22 cellular contexts compared by ENCODE assay signal in the genomic region with DNA sequence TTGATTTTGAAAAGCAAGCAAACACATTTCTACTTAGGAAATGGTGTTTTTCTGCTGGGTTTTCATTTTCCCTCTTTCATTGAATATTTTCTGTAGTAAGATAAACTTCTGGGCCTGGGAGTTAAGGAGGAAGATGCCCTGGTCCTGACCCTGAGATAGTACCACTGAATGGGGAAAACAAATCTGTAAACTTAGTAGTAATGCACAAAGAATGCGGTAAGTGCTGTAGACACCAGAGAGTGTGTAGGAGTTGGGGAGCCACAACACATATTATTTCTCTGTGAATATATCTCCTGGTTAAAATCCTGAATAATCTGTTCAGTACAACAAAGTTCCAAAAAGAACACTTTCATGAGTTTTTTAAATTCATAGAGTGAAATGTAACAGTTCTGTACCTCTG.
DNase-seq lines count a peak whose midpoint lies in the region; ATAC-seq and TF ChIP-seq lines count a peak whose summit lies in the region.
"Had no signal": no experiment of that assay in that cellular context is flagged by ENCODE, and none has a peak within 500 bp of the region (broad histone marks: within the 10 kb centered on the region; RNA-seq: fewer than 3 reads in every experiment).

No MANE protein-coding gene starts in this region.

- CTCF ChIA-PET in BJ (lab: Yijun Ruan, JAX) (no interaction called here), IMR-90 (lab: Yijun Ruan, JAX) (no interaction called here)
- CTCF ChIA-PET in activated naive CD4-positive, alpha-beta T cell treated with anti-CD3 and anti-CD28 coated beads, Interleukin-2, amount 10 ng/mL, durations not matched to agents 7 days and 5 days (lab: Charles Lee): no interaction called here

- no peak overlapping the region for H4K5ac ChIP-seq in IMR-90 (ENCODE audit: low read depth, low read length)

- H2BK120ac ChIP-seq in IMR-90 (ENCODE audit: low read depth, low read length): no peak overlapping the region

- no TSS peak for BruUV-seq in IMR-90 (replicated peaks; lab: Mats Ljungman, UMichigan)

- no peak overlapping the region for H4K8ac ChIP-seq in IMR-90 (ENCODE audit: low read depth in 2 of 2, low read length in 2 of 2)

- H3K4me1 ChIP-seq in IMR-90 (ENCODE audit: control insufficient read depth, insufficient read depth, low read length): no peaks in the 10 kb centered on the region
- H3K4me1 ChIP-seq: ascending aorta, right lobe of liver had no signal

- no peak overlapping the region for H3K23ac ChIP-seq in IMR-90 (ENCODE audit: low read depth, low read length)

- ATAC-seq in IMR-90 (ENCODE audit: low read depth) (peak; percentile 78), HG02610 (IDR thresholded peaks at IDR 0.05; ENCODE audit: unreplicated experiment) (no peak), GM21390 (IDR thresholded peaks at IDR 0.05; ENCODE audit: unreplicated experiment) (no peak)
- ATAC-seq: right lobe of liver; stimulated activated memory B cell treated with anti-CD40 and anti-IgM and Interleukin-4, amounts not matched to agents 10 μg/mL and 1 μg/mL and 100 μg/mL, for 72 hours had no signal

- intact Hi-C loops in IMR-90 (cut with micrococcal nuclease): no loop called here

- no peaks in the 10 kb centered on the region for H3K36me3 Mint-ChIP-seq in activated naive CD4-positive, alpha-beta T cell treated with anti-CD3 and anti-CD28 coated beads, Interleukin-2, amount 10 ng/mL, durations not matched to agents 7 days and 5 days
- H3K36me3 Mint-ChIP-seq: activated CD4-positive, alpha-beta memory T cell treated with anti-CD3 and anti-CD28 coated beads for 36 hours; stimulated activated memory B cell treated with anti-CD40 and anti-IgM and Interleukin-4, amounts not matched to agents 10 μg/mL and 1 μg/mL and 100 μg/mL, for 72 hours had no signal

- no peak overlapping the region for H4K91ac ChIP-seq in IMR-90 (ENCODE audit: insufficient read depth, low read depth, low read length)

- DNase-seq in BJ (ENCODE audit: low read depth): peak; percentile 17
- peak; percentile 34 for DNase-seq in IMR-90
- peak; percentile 16 for DNase-seq in astrocyte of the hippocampus (ENCODE audit: low read depth, low spot score)
- peak; percentile 53 for DNase-seq in non-pigmented ciliary epithelial cell (ENCODE audit: low read depth)
- no peak for DNase-seq in activated naive CD4-positive, alpha-beta T cell treated with anti-CD3 and anti-CD28 coated beads, Interleukin-2, amount 10 ng/mL, durations not matched to agents 7 days and 5 days
- DNase-seq in KBM-7: no peak
- DNase-seq: activated CD4-positive, alpha-beta memory T cell treated with anti-CD3 and anti-CD28 coated beads for 36 hours; activated naive CD4-positive, alpha-beta T cell treated with Interleukin-2 at 50 U/mL for 16 hours; activated T-cell treated with anti-CD3 and anti-CD28 coated beads for 4 hours; NCI-H1092 treated with DMSO at 0.1 percent for 48 hours; NCI-H2081; NCI-H526; right lobe of liver; SHP77 had no signal

- no peak overlapping the region for H3K4me3 ChIP-seq in BJ (ENCODE audit: low read depth, low read length)
- H3K4me3 ChIP-seq in IMR-90 (ENCODE audit: insufficient read depth, low read depth, low read length): no peak overlapping the region
- H3K4me3 ChIP-seq: ascending aorta, hepatocyte, right lobe of liver, thoracic aorta had no signal

- dilution Hi-C loops in IMR-90 (cut with HindIII; ENCODE audit: low sequenced_read_pairs, unreplicated experiment): no loop called here

- no peak overlapping the region for H2AFZ ChIP-seq in IMR-90 (replicated peaks; ENCODE audit: low read length, poor library complexity)
- H2AFZ ChIP-seq: hepatocyte had no signal

- H3K27me3 ChIP-seq in BJ (ENCODE audit: control insufficient read depth, insufficient read depth, low read length) (no peaks in the 10 kb centered on the region), IMR-90 (ENCODE audit: control insufficient read depth, insufficient read depth, low read length) (no peaks in the 10 kb centered on the region)
- H3K27me3 ChIP-seq: ascending aorta, hepatocyte, right lobe of liver had no signal

- no peak overlapping the region for H3K4me3 Mint-ChIP-seq in activated naive CD4-positive, alpha-beta T cell treated with anti-CD3 and anti-CD28 coated beads, Interleukin-2, amount 10 ng/mL, durations not matched to agents 7 days and 5 days
- H3K4me3 Mint-ChIP-seq: activated CD4-positive, alpha-beta memory T cell treated with anti-CD3 and anti-CD28 coated beads for 36 hours; stimulated activated memory B cell treated with anti-CD40 and anti-IgM and Interleukin-4, amounts not matched to agents 10 μg/mL and 1 μg/mL and 100 μg/mL, for 72 hours had no signal

- no peak overlapping the region for H3K14ac ChIP-seq in IMR-90 (replicated peaks; ENCODE audit: low read depth, low read length)

- no peak overlapping the region for H3K27ac ChIP-seq in IMR-90 (ENCODE audit: insufficient read depth, low read length)
- H3K27ac ChIP-seq: ascending aorta, hepatocyte, KMS-11, right lobe of liver, thoracic aorta, VCaP had no signal

- H3K4me1 Mint-ChIP-seq in activated naive CD4-positive, alpha-beta T cell treated with anti-CD3 and anti-CD28 coated beads, Interleukin-2, amount 10 ng/mL, durations not matched to agents 7 days and 5 days: no peaks in the 10 kb centered on the region
- H3K4me1 Mint-ChIP-seq: stimulated activated memory B cell treated with anti-CD40 and anti-IgM and Interleukin-4, amounts not matched to agents 10 μg/mL and 1 μg/mL and 100 μg/mL, for 72 hours had no signal

- POLR2A ChIA-PET in BJ (lab: Charles Lee) (no interaction called here), IMR-90 (lab: Charles Lee; ENCODE audit: unreplicated experiment) (no interaction called here)

- H2AK9ac ChIP-seq in IMR-90 (replicated peaks; ENCODE audit: low read depth, low read length, poor library complexity): no peak overlapping the region

- no peak overlapping the region for H2BK5ac ChIP-seq in IMR-90 (ENCODE audit: low read depth, low read length, poor library complexity, severe bottlenecking)

- no peak overlapping the region for H3K4me2 ChIP-seq in IMR-90 (ENCODE audit: low read depth, low read length)
- H3K4me2 ChIP-seq: hepatocyte, KMS-11 had no signal

- no peak overlapping the region for H3K56ac ChIP-seq in IMR-90 (ENCODE audit: extremely low read depth, insufficient read depth, low read length)

- no peak for TF ChIP-seq POLR2A in IMR-90 (IDR thresholded peaks at IDR 0.05; ENCODE audit: low read depth, low read length)

- no peak overlapping the region for H2BK20ac ChIP-seq in IMR-90 (ENCODE audit: low read depth, low read length)

- no CpG with 5 or more reads among the region's 1 CpG for WGBS in IMR-90 (ENCODE audit: extremely low coverage in 2 of 2, insufficient read length in 1 of 2), 2 experiments

- H2BK15ac ChIP-seq in IMR-90 (ENCODE audit: low read depth, low read length): no peak overlapping the region

- H3K27me3 Mint-ChIP-seq in activated naive CD4-positive, alpha-beta T cell treated with anti-CD3 and anti-CD28 coated beads, Interleukin-2, amount 10 ng/mL, durations not matched to agents 7 days and 5 days: no peaks in the 10 kb centered on the region
- H3K27me3 Mint-ChIP-seq: activated CD4-positive, alpha-beta memory T cell treated with anti-CD3 and anti-CD28 coated beads for 36 hours; stimulated activated memory B cell treated with anti-CD40 and anti-IgM and Interleukin-4, amounts not matched to agents 10 μg/mL and 1 μg/mL and 100 μg/mL, for 72 hours had no signal

- no peak overlapping the region for H3K18ac ChIP-seq in IMR-90 (ENCODE audit: low read depth, low read length)

- no peak for TF ChIP-seq RAD21 in IMR-90 (IDR thresholded peaks at IDR 0.05; ENCODE audit: low read length)

- TF ChIP-seq CTCF in BJ (IDR thresholded peaks at IDR 0.05; ENCODE audit: insufficient read depth, low read depth, low read length): no peak
- TF ChIP-seq CTCF in IMR-90 (conservative IDR thresholded peaks at IDR 0.05; ENCODE audit: low read depth, low read length): no peak

- H3K9me3 ChIP-seq in IMR-90 (ENCODE audit: control insufficient read depth, insufficient read depth, low read length): no peaks in the 10 kb centered on the region

- H3K27ac Mint-ChIP-seq in activated naive CD4-positive, alpha-beta T cell treated with anti-CD3 and anti-CD28 coated beads, Interleukin-2, amount 10 ng/mL, durations not matched to agents 7 days and 5 days: no peak overlapping the region
- H3K27ac Mint-ChIP-seq: activated CD4-positive, alpha-beta memory T cell treated with anti-CD3 and anti-CD28 coated beads for 36 hours; stimulated activated memory B cell treated with anti-CD40 and anti-IgM and Interleukin-4, amounts not matched to agents 10 μg/mL and 1 μg/mL and 100 μg/mL, for 72 hours had no signal

- H3K36me3 ChIP-seq in BJ (ENCODE audit: control insufficient read depth, insufficient read depth, low read length) (no peaks in the 10 kb centered on the region), IMR-90 (ENCODE audit: control insufficient read depth, insufficient read depth, low read length) (no peaks in the 10 kb centered on the region)
- H3K36me3 ChIP-seq: ascending aorta, right lobe of liver, thoracic aorta had no signal

- H3K9me3 Mint-ChIP-seq in activated naive CD4-positive, alpha-beta T cell treated with anti-CD3 and anti-CD28 coated beads, Interleukin-2, amount 10 ng/mL, durations not matched to agents 7 days and 5 days: no peaks in the 10 kb centered on the region

- H3K9me1 ChIP-seq in IMR-90 (ENCODE audit: insufficient read depth, low read length): no peaks in the 10 kb centered on the region

- H2AK5ac ChIP-seq in IMR-90 (ENCODE audit: low read depth, low read length): no peak overlapping the region

- no peak overlapping the region for H3K4ac ChIP-seq in IMR-90 (ENCODE audit: low read depth, low read length)

- H3K79me1 ChIP-seq in IMR-90 (ENCODE audit: low read depth in 1 of 2, low read length in 2 of 2): no peaks in the 10 kb centered on the region

- in situ Hi-C loops in IMR-90 (cut with MboI; ENCODE audit: low sequenced_read_pairs): no loop called here
- in situ Hi-C loops in KBM-7 (cut with MboI; ENCODE audit: low pct_unique_long_range_greater_than_20kb, low sequenced_read_pairs): no loop called here

- H3K9ac ChIP-seq in IMR-90 (ENCODE audit: low read depth, low read length): no peak overlapping the region
- H3K9ac ChIP-seq: KMS-11 had no signal

- H4K20me1 ChIP-seq in IMR-90 (ENCODE audit: insufficient read depth, low read length): no peaks in the 10 kb centered on the region

TF ChIP-seq in IMR-90, 13 proteins besides CTCF, POLR2A, EP300 and RAD21 (continues in another document):
- TF ChIP-seq RFX5 (IDR thresholded peaks at IDR 0.05; ENCODE audit: low read depth, low read length) (no peak), SMC3 (IDR thresholded peaks at IDR 0.05; ENCODE audit: low read depth, low read length) (no peak), CEBPB (IDR thresholded peaks at IDR 0.05; ENCODE audit: low read depth, low read length) (no peak)
- TF ChIP-seq, protein P1, sequence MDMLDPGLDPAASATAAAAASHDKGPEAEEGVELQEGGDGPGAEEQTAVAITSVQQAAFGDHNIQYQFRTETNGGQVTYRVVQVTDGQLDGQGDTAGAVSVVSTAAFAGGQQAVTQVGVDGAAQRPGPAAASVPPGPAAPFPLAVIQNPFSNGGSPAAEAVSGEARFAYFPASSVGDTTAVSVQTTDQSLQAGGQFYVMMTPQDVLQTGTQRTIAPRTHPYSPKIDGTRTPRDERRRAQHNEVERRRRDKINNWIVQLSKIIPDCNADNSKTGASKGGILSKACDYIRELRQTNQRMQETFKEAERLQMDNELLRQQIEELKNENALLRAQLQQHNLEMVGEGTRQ (IDR thresholded peaks at IDR 0.05; ENCODE audit: low read depth, low read length): no peak

Comparison
In these comparisons a context has a peak if more than half of its experiments do, and no peak if none do; other contexts are left out.
1. DNase-seq: peak in BJ (single experiment), IMR-90 (single experiment), astrocyte of the hippocampus (single experiment) and non-pigmented ciliary epithelial cell (single experiment); none in activated naive CD4-positive, alpha-beta T cell treated with anti-CD3 and anti-CD28 coated beads, Interleukin-2, amount 10 ng/mL, durations not matched to agents 7 days and 5 days (single experiment) and KBM-7 (single experiment).